ENCODE assay signal across 8 cellular contexts in the genomic region with DNA sequence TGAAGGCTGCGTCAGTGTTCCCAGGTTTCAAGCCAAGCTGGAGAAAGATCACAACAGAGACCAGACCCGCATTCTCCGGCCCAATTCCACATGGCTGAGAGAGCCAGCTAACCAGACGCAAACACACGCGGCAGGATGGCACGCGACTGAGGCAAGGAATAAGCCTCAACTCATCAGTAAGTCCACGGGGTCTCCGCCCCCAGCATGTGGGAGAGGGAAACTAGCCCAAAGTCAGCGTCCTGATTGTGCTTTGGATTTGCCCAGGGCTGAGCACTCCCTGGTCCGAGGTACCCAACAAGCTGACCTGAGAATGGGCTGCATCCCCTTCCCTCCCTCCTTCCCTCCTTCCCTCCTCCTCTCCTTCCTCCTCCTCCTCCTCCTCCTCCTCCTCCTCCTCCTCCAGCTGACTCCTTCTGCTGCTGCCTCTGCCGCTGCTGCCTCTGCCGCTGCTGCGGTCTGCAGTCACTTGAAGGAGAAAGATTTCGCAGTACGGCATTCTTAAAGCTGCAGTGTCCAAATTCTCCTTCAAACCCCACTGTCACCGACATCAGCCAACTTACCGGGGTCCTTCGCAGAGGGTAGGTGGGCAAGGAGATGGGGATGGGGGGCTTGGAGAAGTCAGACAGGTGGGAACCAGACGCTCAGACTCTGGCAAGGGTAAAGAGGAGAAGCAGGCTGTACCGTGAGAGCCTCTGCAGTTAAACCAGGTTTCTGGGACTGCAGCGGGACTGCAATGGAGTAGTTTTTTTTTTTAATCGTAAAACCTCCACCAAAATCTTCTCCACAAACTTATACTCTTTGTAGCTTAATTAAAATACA. TPM values are rescaled to one million over a fixed set of nuclear protein-coding genes. Genes with fewer than 3 reads are reported as not detected.
DNase-seq lines count a peak whose midpoint lies in the region; ATAC-seq, FAIRE-seq and TF ChIP-seq lines count a peak whose summit lies in the region.

No MANE protein-coding gene starts in this region.

- peak overlapping the region; percentile 96 for H2AFZ ChIP-seq in keratinocyte (ENCODE audit: control insufficient read depth, low read length)

- H3K27ac Mint-ChIP-seq in immature natural killer cell: peak overlapping the region in 1 of 6 donors; percentile 15

- H3K4me2 ChIP-seq in keratinocyte (ENCODE audit: control insufficient read depth, extremely low read depth, insufficient read depth, low read depth, low read length): peak overlapping the region; percentile 95

- H3K36me3 Mint-ChIP-seq in immature natural killer cell: no peaks in the 10 kb centered on the region

- dilution Hi-C loops in keratinocyte (cut with MboI; ENCODE audit: extremely low pct_ligation_motif_present, low sequenced_read_pairs): no loop called here

- H3K27me3 Mint-ChIP-seq in immature natural killer cell (ENCODE audit: low read depth in 3 of 3): peaks cover 9 to 42% (median 24%) of the 10 kb centered on the region in 3 donors

- no peaks in the 10 kb centered on the region for H3K27me3 ChIP-seq in keratinocyte (ENCODE audit: control insufficient read depth, extremely low read depth, insufficient read depth, low read length)

- H3K9ac ChIP-seq in keratinocyte (ENCODE audit: control insufficient read depth, extremely low read depth, insufficient read depth, low read length): peak overlapping the region; percentile 76

- no peak for ATAC-seq in GM18519 (IDR thresholded peaks at IDR 0.05; ENCODE audit: low FRiP score, unreplicated experiment)

- no peaks in the 10 kb centered on the region for H4K20me1 ChIP-seq in keratinocyte (ENCODE audit: control insufficient read depth, extremely low read depth, insufficient read depth, low read length)

- no peaks in the 10 kb centered on the region for H3K9me3 Mint-ChIP-seq in immature natural killer cell

- H3K79me2 ChIP-seq in keratinocyte (ENCODE audit: control insufficient read depth, insufficient read depth, low read length): no peaks in the 10 kb centered on the region

- TF ChIP-seq CTCF in HFF-Myc (IDR thresholded peaks at IDR 0.05; ENCODE audit: low read depth, low read length, missing control alignments) (no peak), keratinocyte (optimal IDR thresholded peaks at IDR 0.05 in 1 of 3, IDR thresholded peaks at IDR 0.05 in 1 of 3, conservative IDR thresholded peaks at IDR 0.05 in 1 of 3; ENCODE audit: extremely low read depth in 1 of 3, insufficient read depth in 2 of 3, low read length in 3 of 3) (peak in 1 of 3 experiments; percentile 0)

- H3K9me3 ChIP-seq in keratinocyte (ENCODE audit: control insufficient read depth, low read depth, low read length): no peaks in the 10 kb centered on the region

- DNase-seq in AG08395 (ENCODE audit: low spot score) (peak; percentile 61), HFF-Myc (ENCODE audit: extremely low read depth, low read depth) (no peak), keratinocyte (ENCODE audit: low read depth, low spot score) (no peak), superior temporal gyrus (ENCODE audit: extremely low spot score) (peak; percentile 37), LoVo (ENCODE audit: low spot score) (no peak), immature natural killer cell (no peak)

- H3K4me3 ChIP-seq in HFF-Myc (replicated peaks; ENCODE audit: low read depth, low read length): peak overlapping the region; percentile 46
- peak overlapping the region; percentile 26 to 80 (median 76) for H3K4me3 ChIP-seq in keratinocyte (ENCODE audit: control insufficient read depth in 2 of 3, extremely low read depth in 1 of 3, insufficient read depth in 2 of 3, low read depth in 1 of 3, low read length in 3 of 3)

- H3K36me3 ChIP-seq in keratinocyte (ENCODE audit: control insufficient read depth in 2 of 2, extremely low read depth in 1 of 2, insufficient read depth in 2 of 2, low read length in 2 of 2): no peaks in the 10 kb centered on the region

- peaks cover 4% of the 10 kb centered on the region for H3K9me1 ChIP-seq in keratinocyte (ENCODE audit: control insufficient read depth, extremely low read depth, insufficient read depth, low read length)

- no peak overlapping the region for H3K4me3 Mint-ChIP-seq in immature natural killer cell

- H3K4me1 ChIP-seq in keratinocyte (ENCODE audit: control insufficient read depth, extremely low read depth, insufficient read depth, low read length): peaks cover 50% of the 10 kb centered on the region

- peak overlapping the region; percentile 85 for H3K27ac ChIP-seq in angular gyrus (ENCODE audit: low read depth, low read length)
- peak overlapping the region; percentile 56 for H3K27ac ChIP-seq in keratinocyte (ENCODE audit: control insufficient read depth, insufficient read depth, low read length)

- FAIRE-seq in keratinocyte (lab: Jason Lieb, UNC): peak; percentile 67

- peaks cover 7 to 22% of the 10 kb centered on the region in 2 donors for H3K4me1 Mint-ChIP-seq in immature natural killer cell

RNA-seq across cellular contexts. Expression of a gene that starts 32.9 kb away (rescaled TPM):
- polyA plus RNA-seq in keratinocyte (3.3 to 4.5 TPM (median 4.4 TPM) in 3 replicates), immature natural killer cell (10 to 100 TPM in 1 of 3 donors, 1 to 10 TPM in 2; 6.2 to 15.4 (median 9.0) TPM)
- polyA plus RNA-seq in keratinocyte (2011; ENCODE audit: low read depth): 1.2 TPM
- 2.1 TPM in 2 replicates for polyA plus RNA-seq in keratinocyte (2011; cell fraction: cytosol; rRNA removed)
- polyA plus RNA-seq in keratinocyte (2011; cell fraction: nucleus; rRNA removed): 13.8 and 18.0 TPM in 2 replicates
- polyA plus RNA-seq in keratinocyte (2012; ENCODE audit: low replicate concordance): 4.2 and 5.5 TPM in 2 replicates
- 4.9 to 10.6 TPM (median 6.0 TPM) in 3 replicates for polyA minus RNA-seq in keratinocyte
- 4.6 TPM for polyA minus RNA-seq in keratinocyte (2011; cell fraction: cytosol; rRNA and poly(A)+ RNA removed)
- 12.8 and 18.5 TPM in 2 replicates for polyA minus RNA-seq in keratinocyte (2011; cell fraction: nucleus; rRNA and poly(A)+ RNA removed)

Comparison
In these comparisons a context has a peak if more than half of its experiments do, and no peak if none do; other contexts are left out.
1. DNase-seq: peak in AG08395 (single experiment) and superior temporal gyrus (single experiment); none in HFF-Myc (single experiment), keratinocyte (single experiment), LoVo (single experiment) and immature natural killer cell (0 of 3).